10 cellular contexts compared by ENCODE assay signal in genomic region chr4:4659871-4660651, GRCh38.
DNase-seq lines count a peak whose midpoint lies in the region; ATAC-seq and TF ChIP-seq lines count a peak whose summit lies in the region.
"Had no signal": no experiment of that assay in that cellular context is flagged by ENCODE, and none has a peak within 500 bp of the region (broad histone marks: within the 10 kb centered on the region; RNA-seq: fewer than 3 reads in every experiment).

No MANE protein-coding gene starts in this region.

- no peaks in the 10 kb centered on the region for H3K9me3 ChIP-seq in HEK293 (ENCODE audit: control insufficient read depth, insufficient read depth, low read depth, low read length)
- H3K9me3 ChIP-seq in Panc1 (ENCODE audit: control insufficient read depth, insufficient read depth, low read depth, low read length) = no peaks in the 10 kb centered on the region
- H3K9me3 ChIP-seq in smooth muscle cell (replicated peaks; ENCODE audit: low read depth) = no peaks in the 10 kb centered on the region
- H3K9me3 ChIP-seq in T-helper 17 cell (ENCODE audit: control insufficient read depth, low read length, poor library complexity, severe bottlenecking) = no peaks in the 10 kb centered on the region
- H3K9me3 ChIP-seq: thyroid gland had no signal

- peak overlapping the region; percentile 79 for H3K4me2 ChIP-seq in smooth muscle cell

- POLR2A ChIA-PET in HEK293 (lab: Yijun Ruan, JAX) (no interaction called here), Panc1 (lab: Charles Lee) (no interaction called here)

- no peak overlapping the region for H3K4me3 Mint-ChIP-seq in T-helper 17 cell

- H3K27me3 ChIP-seq in Panc1 (ENCODE audit: control insufficient read depth, insufficient read depth, low read length) = no peaks in the 10 kb centered on the region
- H3K27me3 ChIP-seq in smooth muscle cell (ENCODE audit: low read depth) = no peaks in the 10 kb centered on the region
- H3K27me3 ChIP-seq: thyroid gland had no signal

- no peaks in the 10 kb centered on the region for H3K79me2 ChIP-seq in smooth muscle cell (ENCODE audit: low read depth)

- H3K36me3 ChIP-seq in HEK293 (ENCODE audit: control insufficient read depth in 2 of 2, insufficient read depth in 1 of 2, low read length in 2 of 2) (no peaks in the 10 kb centered on the region), Panc1 (ENCODE audit: control insufficient read depth, insufficient read depth, low read length) (no peaks in the 10 kb centered on the region), smooth muscle cell (ENCODE audit: low read depth) (no peaks in the 10 kb centered on the region)
- H3K36me3 ChIP-seq: thyroid gland had no signal

- H3K4me3 ChIP-seq in HEK293 (ENCODE audit: low read depth, low read length) = no peak overlapping the region
- no peak overlapping the region for H3K4me3 ChIP-seq in Panc1 (ENCODE audit: low read depth in 2 of 2, low read length in 2 of 2)
- H3K4me3 ChIP-seq in smooth muscle cell = no peak overlapping the region
- H3K4me3 ChIP-seq: thyroid gland had no signal

- no peak for TF ChIP-seq CTCF in HEK293 (tag by site-specific recombination; IDR thresholded peaks at IDR 0.05)
- no peak for TF ChIP-seq CTCF in Panc1 (IDR thresholded peaks at IDR 0.05)
- TF ChIP-seq CTCF in smooth muscle cell (IDR thresholded peaks at IDR 0.05; ENCODE audit: borderline replicate concordance, insufficient read depth, poor library complexity, severe bottlenecking) = no peak

- H3K9ac ChIP-seq in smooth muscle cell (ENCODE audit: low read depth) = peak overlapping the region; percentile 70

- H3K4me1 ChIP-seq in HEK293 (ENCODE audit: control insufficient read depth, insufficient read depth, low read length) (peaks cover 6% of the 10 kb centered on the region), Panc1 (ENCODE audit: control insufficient read depth, insufficient read depth, low read length) (no peaks in the 10 kb centered on the region; the same call in 1 of the 2 replicates), smooth muscle cell (ENCODE audit: low read depth) (no peaks in the 10 kb centered on the region)
- H3K4me1 ChIP-seq: thyroid gland had no signal

- BruUV-seq in Panc1 (replicated peaks; lab: Mats Ljungman, UMichigan) = no TSS peak

- CTCF ChIA-PET in HEK293 (lab: Yijun Ruan, JAX) = no interaction called here
- CTCF ChIA-PET in Panc1 (lab: Charles Lee) = no interaction called here

- H3K4me1 Mint-ChIP-seq in T-helper 17 cell = no peaks in the 10 kb centered on the region

- peaks cover 3% of the 10 kb centered on the region for H3F3A ChIP-seq in smooth muscle cell (ENCODE audit: low read depth)

- intact Hi-C loops in Panc1 (cut with micrococcal nuclease; ENCODE audit: unreplicated experiment) = no loop called here

- peaks cover 2% of the 10 kb centered on the region for H3K36me3 Mint-ChIP-seq in T-helper 17 cell (ENCODE audit: low read depth)

- peak; percentile 83 for ATAC-seq in Panc1
- ATAC-seq in T-helper 17 cell = no peak
- no peak for ATAC-seq in GM18858 (IDR thresholded peaks at IDR 0.05; ENCODE audit: unreplicated experiment)

- H3K27me3 Mint-ChIP-seq in T-helper 17 cell = no peaks in the 10 kb centered on the region

- H3K27ac ChIP-seq in HEK293 (ENCODE audit: extremely low read depth, low read depth, low read length) = no peak overlapping the region
- H3K27ac ChIP-seq in Panc1 (ENCODE audit: low read length) = peak overlapping the region; percentile 39; the same call in 1 of the 2 replicates
- H3K27ac ChIP-seq in smooth muscle cell (ENCODE audit: low read depth) = peak overlapping the region; percentile 95
- H3K27ac ChIP-seq: thyroid gland had no signal

- 47% methylated on average over 11 of the region's 11 CpGs for whole genome bisulfite sequencing in smooth muscle cell (ENCODE audit: low lambda C conversion rate)

- no peak overlapping the region for H2AFZ ChIP-seq in smooth muscle cell (ENCODE audit: low read depth)

- no peak overlapping the region for H3K27ac Mint-ChIP-seq in T-helper 17 cell

- in situ Hi-C loops in Panc1 (cut with HindIII; ENCODE audit: low pct_unique_long_range_greater_than_20kb, low sequenced_read_pairs) = no loop called here

- peak; percentile 67 for DNase-seq in Panc1 (ENCODE audit: low read depth, low spot score)
- DNase-seq in dermis blood vessel endothelial cell = peak; percentile 82
- no peak for DNase-seq in smooth muscle cell (lab: John Stamatoyannopoulos, UW; ENCODE audit: unreplicated experiment)
- DNase-seq in T-helper 17 cell = no peak
- no peak for DNase-seq in stimulated activated CD4-positive, alpha-beta T cell treated with anti-CD3 and anti-CD28 coated beads, Interleukin-4, amount 100 ng/mL, for 24 hours
- DNase-seq: NCI-H345; stimulated activated CD4-positive, alpha-beta T cell treated with anti-CD3 and anti-CD28 coated beads, Interleukin-1b, Interleukin-23, amount 100 ng/mL, for 48 hours; thyroid gland had no signal

- no peaks in the 10 kb centered on the region for H4K20me1 ChIP-seq in smooth muscle cell (ENCODE audit: low read depth)

TF ChIP-seq in HEK293, 187 proteins besides CTCF, POLR2A, EP300 and RAD21:
- TF ChIP-seq WT1 (tag by site-specific recombination; IDR thresholded peaks at IDR 0.05) = 0 out of 2 replicates have a peak, but pooled peaks have one; percentile 13
- peak; percentile 90 for TF ChIP-seq ZNF600 (tag by site-specific recombination; IDR thresholded peaks at IDR 0.05)
- TF ChIP-seq ZNF26 (tag by site-specific recombination; IDR thresholded peaks at IDR 0.05) = no peak
- no peak for TF ChIP-seq PRDM4 (tag by site-specific recombination; IDR thresholded peaks at IDR 0.05)
- peak; percentile 43; the same call in 1 of the 2 replicates for TF ChIP-seq ZNF341 (tag by site-specific recombination; IDR thresholded peaks at IDR 0.05; ENCODE audit: low read depth)
- 0 out of 2 replicates have a peak, but pooled peaks have one; percentile 20 for TF ChIP-seq ZNF629 (tag by site-specific recombination; IDR thresholded peaks at IDR 0.05)
- peak; percentile 15; the same call in 1 of the 2 replicates for TF ChIP-seq PATZ1 (tag by site-specific recombination; IDR thresholded peaks at IDR 0.05)
- peak; percentile 30; the same call in 1 of the 2 replicates for TF ChIP-seq PRDM6 (tag by site-specific recombination; IDR thresholded peaks at IDR 0.05)

Comparison
In these comparisons a context has a peak if more than half of its experiments do, and no peak if none do; other contexts are left out.
1. DNase-seq: peak in Panc1 (single experiment) and dermis blood vessel endothelial cell (single experiment); none in smooth muscle cell (single experiment), T-helper 17 cell (0 of 3) and stimulated activated CD4-positive, alpha-beta T cell treated with anti-CD3 and anti-CD28 coated beads, Interleukin-4, amount 100 ng/mL, for 24 hours (single experiment).